In genomic region chr5:169686137-169686536, GRCh38 we compare ENCODE assay signal across 12 cellular contexts. TPM values are rescaled to one million over a fixed set of nuclear protein-coding genes. Genes with fewer than 3 reads are reported as not detected.
A peak's percentile ranks its signal among the peaks of the same experiment; 100 is the strongest.
DNase-seq lines count a peak whose midpoint lies in the region; ATAC-seq and TF ChIP-seq lines count a peak whose summit lies in the region.
"Had no signal": no experiment of that assay in that cellular context is flagged by ENCODE, and none has a peak within 500 bp of the region (broad histone marks: within the 10 kb centered on the region; RNA-seq: fewer than 3 reads in every experiment).

No MANE protein-coding gene starts in this region.

- no peak for TF ChIP-seq CTCF in lower lobe of right lung (IDR thresholded peaks at IDR 0.05)

- DNase-seq in A172 (ENCODE audit: low spot score) (peak; percentile 70), NCI-H187 treated with DMSO at 0.1 percent for 48 hours (lab: John Stamatoyannopoulos, UW) (peak; percentile 55), HAP-1 (ENCODE audit: low spot score in 2 of 2) (no peak), lower lobe of right lung (no peak)
- DNase-seq in stimulated activated CD4-positive, alpha-beta T cell treated with anti-CD3 and anti-CD28 coated beads, Interleukin-12 subunit alpha, Interleukin-12 subunit beta, amount 100 ng/mL, for 4 hours, result no peak
- DNase-seq in effector CD8-positive, alpha-beta T cell (lab: John Stamatoyannopoulos, UW), result no peak
- DNase-seq: MV-4-11, SIG-M5 had no signal

- ATAC-seq in GM18873 (IDR thresholded peaks at IDR 0.05; ENCODE audit: low FRiP score, unreplicated experiment) (peak; percentile 62), HG02798 (IDR thresholded peaks at IDR 0.05; ENCODE audit: poor library complexity, unreplicated experiment) (peak; percentile 89), lower lobe of right lung (no peak)
- ATAC-seq: GM23338 had no signal

- H3K27me3 ChIP-seq in HAP-1 (ENCODE audit: low read depth), result no peaks in the 10 kb centered on the region
- H3K27me3 ChIP-seq in lower lobe of right lung (ENCODE audit: low read depth), result no peaks in the 10 kb centered on the region

- H3K36me3 ChIP-seq in HAP-1 (replicated peaks), result no peaks in the 10 kb centered on the region
- H3K36me3 ChIP-seq in lower lobe of right lung, result peaks cover 36% of the 10 kb centered on the region

- intact Hi-C loops in lower lobe of right lung (cut with DNase I), result no loop called here

- no peak overlapping the region for H3K27ac ChIP-seq in lower lobe of right lung
- H3K27ac ChIP-seq: C4-2B had no signal

- H3K4me3 ChIP-seq in HAP-1 (no peak overlapping the region), lower lobe of right lung (no peak overlapping the region)
- H3K4me3 ChIP-seq: GM23338 had no signal

- no peaks in the 10 kb centered on the region for H3K9me3 ChIP-seq in HAP-1
- no peaks in the 10 kb centered on the region for H3K9me3 ChIP-seq in lower lobe of right lung

- H3K4me1 ChIP-seq in HAP-1, result no peaks in the 10 kb centered on the region
- H3K4me1 ChIP-seq in lower lobe of right lung, result no peaks in the 10 kb centered on the region

- in situ Hi-C loops in HAP-1 (cut with MboI; ENCODE audit: low sequenced_read_pairs), result no loop called here

RNA-seq across cellular contexts. Expression of gene DOCK2, which starts 49.1 kb away (rescaled TPM):
- total RNA-seq in A172 (2014; rRNA removed; shearing (Covaris generic)), result 63.1 and 68.9 TPM in 2 replicates
- total RNA-seq in lower lobe of right lung, result 108 TPM

Comparison
In these comparisons a context has a peak if more than half of its experiments do, and no peak if none do; other contexts are left out.
1. DNase-seq: peak in A172 (single experiment) and NCI-H187 treated with DMSO at 0.1 percent for 48 hours (single experiment); none in HAP-1 (0 of 2), stimulated activated CD4-positive, alpha-beta T cell treated with anti-CD3 and anti-CD28 coated beads, Interleukin-12 subunit alpha, Interleukin-12 subunit beta, amount 100 ng/mL, for 4 hours (single experiment), lower lobe of right lung (single experiment) and effector CD8-positive, alpha-beta T cell (single experiment).
2. ATAC-seq: peak in GM18873 (single experiment) and HG02798 (single experiment); none in lower lobe of right lung (0 of 2).